22 cellular contexts compared by ENCODE assay signal in the genomic region with DNA sequence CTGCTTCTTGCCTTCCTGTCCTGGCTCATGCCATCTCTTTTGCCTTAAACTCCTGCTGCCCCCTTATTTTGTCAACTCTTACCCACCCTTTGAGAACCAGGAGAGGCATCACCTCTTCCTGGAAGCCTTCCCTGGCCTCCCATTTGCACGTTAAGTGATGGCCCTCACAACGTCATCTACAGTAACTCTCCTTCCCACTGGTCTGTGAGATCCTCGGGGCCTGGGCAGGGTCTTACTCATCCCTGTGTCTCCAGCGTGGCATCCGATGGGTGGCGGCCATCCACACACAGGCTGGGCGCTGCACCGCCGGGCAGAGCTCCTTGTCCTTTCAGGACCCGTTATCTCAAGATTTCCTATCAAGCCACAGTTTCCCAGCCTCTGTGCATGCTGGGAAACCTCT. TPM values are rescaled to one million over a fixed set of nuclear protein-coding genes. Genes with fewer than 3 reads are reported as not detected.
A peak's percentile ranks its signal among the peaks of the same experiment; 100 is the strongest.
DNase-seq lines count a peak whose midpoint lies in the region; ATAC-seq and TF ChIP-seq lines count a peak whose summit lies in the region.
"Had no signal": no experiment of that assay in that cellular context is flagged by ENCODE, and none has a peak within 500 bp of the region (broad histone marks: within the 10 kb centered on the region; RNA-seq: fewer than 3 reads in every experiment).

No MANE protein-coding gene starts in this region.

- no peak overlapping the region for H3K4me2 ChIP-seq in SK-N-SH

- DNase-seq in SK-N-SH, result peak; percentile 7
- DNase-seq in caudate nucleus (lab: John Stamatoyannopoulos, UW), result no peak
- DNase-seq in thoracic aorta (ENCODE audit: low spot score), result no peak
- no peak for DNase-seq in SHP77 (lab: John Stamatoyannopoulos, UW)
- DNase-seq: activated CD4-positive, alpha-beta T cell treated with anti-CD3 and anti-CD28 coated beads for 1 hour; activated naive CD8-positive, alpha-beta T cell treated with anti-CD3 and anti-CD28 coated beads, Interleukin-2, amount 50 U/mL, for 24 hours; foreskin keratinocyte; kidney; MM.1S; naive thymus-derived CD4-positive, alpha-beta T cell; NCI-H1436; NCI-H2171 treated with DMSO at 0.1 percent for 48 hours; NCI-H526 treated with DMSO at 0.1 percent for 48 hours; SW 1271; upper lobe of left lung had no signal

- H3K27ac ChIP-seq in SK-N-SH (ENCODE audit: low read depth in 2 of 2, low read length in 1 of 2) (no peak overlapping the region), caudate nucleus (ENCODE audit: low read depth, low read length) (peak overlapping the region; percentile 98), mucosa of rectum (ENCODE audit: low read depth in 2 of 2, low read length in 2 of 2) (peak overlapping the region in 1 of 2 donors; percentile 93), thoracic aorta (peak overlapping the region; percentile 87 to 88)
- H3K27ac ChIP-seq: foreskin keratinocyte, HL-60, ovary had no signal

- TF ChIP-seq CTCF in SK-N-SH (IDR thresholded peaks at IDR 0.05) (no peak), thoracic aorta (IDR thresholded peaks at IDR 0.05) (no peak)

- no peaks in the 10 kb centered on the region for H3K79me2 ChIP-seq in SK-N-SH (ENCODE audit: insufficient read depth)

- H3K9ac ChIP-seq in SK-N-SH (no peak overlapping the region), mucosa of rectum (ENCODE audit: low read depth in 1 of 2, low read length in 2 of 2) (peak overlapping the region; percentile 24 to 73)

- no peak overlapping the region for H2AFZ ChIP-seq in SK-N-SH (ENCODE audit: low read depth)

- CTCF ChIA-PET in SK-N-SH (lab: Yijun Ruan, JAX), result interaction anchor here (1.7 to 4.7 kb wide), 5 partner anchors 136 to 647 kb away, joined by 3 to 33 read pairs (median 9); no protein-coding TSS in a partner anchor

- ATAC-seq in thoracic aorta (ENCODE audit: insufficient number of reproducible peaks, low FRiP score, low read depth) (no peak), GM21825 (IDR thresholded peaks at IDR 0.05; ENCODE audit: unreplicated experiment) (no peak), GM18519 (IDR thresholded peaks at IDR 0.05; ENCODE audit: low FRiP score, unreplicated experiment) (no peak), HG03095 (IDR thresholded peaks at IDR 0.05; ENCODE audit: unreplicated experiment) (no peak)
- ATAC-seq: activated naive CD8-positive, alpha-beta T cell treated with anti-CD3 and anti-CD28 coated beads, Interleukin-2, amount 50 U/mL, for 24 hours; foreskin keratinocyte; naive thymus-derived CD4-positive, alpha-beta T cell; sciatic nerve had no signal

- H3K4me1 ChIP-seq in SK-N-SH (ENCODE audit: control insufficient read depth in 1 of 2, insufficient read depth in 2 of 2, low read depth in 1 of 2, low read length in 1 of 2) (peaks cover 4 to 64% of the 10 kb centered on the region in 2 experiments; a peak in 2 of 4 replicates), mucosa of rectum (ENCODE audit: control insufficient read depth in 2 of 2, insufficient read depth in 2 of 2, low read length in 2 of 2) (peaks cover 42 to 63% of the 10 kb centered on the region in 2 donors), thoracic aorta (ENCODE audit: control insufficient read depth in 1 of 2, low read depth in 2 of 2) (peaks cover 13 to 81% of the 10 kb centered on the region in 2 donors)
- H3K4me1 ChIP-seq: foreskin keratinocyte had no signal

- H4K20me1 ChIP-seq in SK-N-SH (ENCODE audit: insufficient read depth), result no peaks in the 10 kb centered on the region

- H3K36me3 ChIP-seq in SK-N-SH (replicated peaks in 1 of 2; ENCODE audit: control insufficient read depth in 1 of 2, insufficient read depth in 2 of 2, low read length in 1 of 2) (peaks cover 3 to 15% of the 10 kb centered on the region in 2 experiments), mucosa of rectum (ENCODE audit: control insufficient read depth in 2 of 2, insufficient read depth in 2 of 2, low read length in 2 of 2) (peaks cover 0 to 6% of the 10 kb centered on the region in 2 donors), thoracic aorta (no peaks in the 10 kb centered on the region)
- H3K36me3 ChIP-seq: ovary had no signal

- H3K9me2 ChIP-seq in SK-N-SH, result no peaks in the 10 kb centered on the region

- POLR2A ChIA-PET in SK-N-SH (lab: Yijun Ruan, JAX), result no interaction called here

- H3K27me3 ChIP-seq in SK-N-SH (ENCODE audit: insufficient read depth), result no peaks in the 10 kb centered on the region
- H3K27me3 ChIP-seq in mucosa of rectum (ENCODE audit: control insufficient read depth in 2 of 2, insufficient read depth in 2 of 2, low read length in 2 of 2), result peaks cover 0 to 1% of the 10 kb centered on the region in 2 donors
- H3K27me3 ChIP-seq in thoracic aorta (replicated peaks; ENCODE audit: insufficient read depth), result no peaks in the 10 kb centered on the region
- H3K27me3 ChIP-seq: foreskin keratinocyte, ovary, upper lobe of left lung had no signal

- H3K4me3 ChIP-seq in SK-N-SH (ENCODE audit: low read depth in 2 of 2, low read length in 1 of 2) (no peak overlapping the region), mucosa of rectum (ENCODE audit: low read length in 2 of 2) (peak overlapping the region; percentile 56 to 70), thoracic aorta (peak overlapping the region; percentile 58)
- H3K4me3 ChIP-seq: ovary, upper lobe of left lung had no signal

- TF ChIP-seq RAD21 in SK-N-SH (IDR thresholded peaks at IDR 0.05; ENCODE audit: low read length), result no peak

- 97% methylated on average over 10 of the region's 10 CpGs for WGBS in SK-N-SH (ENCODE audit: low lambda C conversion rate)

- no peak for TF ChIP-seq EP300 in SK-N-SH (IDR thresholded peaks at IDR 0.05; ENCODE audit: borderline replicate concordance in 1 of 2, low read depth in 1 of 2, low read length in 1 of 2)

- H3K9me3 ChIP-seq in SK-N-SH, result no peaks in the 10 kb centered on the region
- H3K9me3 ChIP-seq in mucosa of rectum (ENCODE audit: control insufficient read depth in 2 of 2, low read length in 2 of 2), result no peaks in the 10 kb centered on the region
- no peaks in the 10 kb centered on the region for H3K9me3 ChIP-seq in thoracic aorta
- H3K9me3 ChIP-seq: ovary, upper lobe of left lung had no signal

- H3F3A ChIP-seq in SK-N-SH (replicated peaks; ENCODE audit: insufficient read depth), result peaks cover 3% of the 10 kb centered on the region

TF ChIP-seq in SK-N-SH, 30 proteins besides CTCF, POLR2A, EP300 and RAD21:
- TF ChIP-seq, protein P1, sequence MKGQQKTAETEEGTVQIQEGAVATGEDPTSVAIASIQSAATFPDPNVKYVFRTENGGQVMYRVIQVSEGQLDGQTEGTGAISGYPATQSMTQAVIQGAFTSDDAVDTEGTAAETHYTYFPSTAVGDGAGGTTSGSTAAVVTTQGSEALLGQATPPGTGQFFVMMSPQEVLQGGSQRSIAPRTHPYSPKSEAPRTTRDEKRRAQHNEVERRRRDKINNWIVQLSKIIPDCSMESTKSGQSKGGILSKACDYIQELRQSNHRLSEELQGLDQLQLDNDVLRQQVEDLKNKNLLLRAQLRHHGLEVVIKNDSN (IDR thresholded peaks at IDR 0.05; ENCODE audit: borderline replicate concordance, low read depth), result no peak
- TF ChIP-seq, protein P2, sequence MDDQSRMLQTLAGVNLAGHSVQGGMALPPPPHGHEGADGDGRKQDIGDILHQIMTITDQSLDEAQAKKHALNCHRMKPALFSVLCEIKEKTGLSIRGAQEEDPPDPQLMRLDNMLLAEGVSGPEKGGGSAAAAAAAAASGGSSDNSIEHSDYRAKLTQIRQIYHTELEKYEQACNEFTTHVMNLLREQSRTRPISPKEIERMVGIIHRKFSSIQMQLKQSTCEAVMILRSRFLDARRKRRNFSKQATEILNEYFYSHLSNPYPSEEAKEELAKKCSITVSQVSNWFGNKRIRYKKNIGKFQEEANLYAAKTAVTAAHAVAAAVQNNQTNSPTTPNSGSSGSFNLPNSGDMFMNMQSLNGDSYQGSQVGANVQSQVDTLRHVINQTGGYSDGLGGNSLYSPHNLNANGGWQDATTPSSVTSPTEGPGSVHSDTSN (IDR thresholded peaks at IDR 0.05), result no peak
- TF ChIP-seq GATA2 (CRISPR knock-in tag; IDR thresholded peaks at IDR 0.05), result no peak
- no peak for TF ChIP-seq YY1 (IDR thresholded peaks at IDR 0.05; ENCODE audit: low read depth)
- TF ChIP-seq GABPA (IDR thresholded peaks at IDR 0.05; ENCODE audit: low read depth), result no peak
- TF ChIP-seq NRF1 (IDR thresholded peaks at IDR 0.05; ENCODE audit: low read depth, low read length), result no peak
- TF ChIP-seq RXRA (IDR thresholded peaks at IDR 0.05; ENCODE audit: borderline replicate concordance, low read depth), result no peak
- no peak for TF ChIP-seq FOXM1 (IDR thresholded peaks at IDR 0.05; ENCODE audit: low read depth)

RNA-seq across cellular contexts. Expression of a gene that starts 16.8 kb away (rescaled TPM):
- polyA plus RNA-seq in SK-N-SH (2012; rRNA removed), result 0.02 TPM in 1 of 2 replicates, not detected in the other
- polyA plus RNA-seq in SK-N-SH (2012; cell fraction: cytosol; rRNA removed), result not detected in 2 replicates
- 0.02 TPM in 1 of 2 replicates, not detected in the other for polyA plus RNA-seq in SK-N-SH (2012; cell fraction: nucleus; rRNA removed)
- total RNA-seq in thoracic aorta, result 10 to 100 TPM in 1 of 2 donors, 1 to 10 TPM in 1; 8.7 to 12.3 TPM

Comparison
In these comparisons a context has a peak if more than half of its experiments do, and no peak if none do; other contexts are left out.
1. H3K27ac ChIP-seq: peak in caudate nucleus (single experiment) and thoracic aorta (2 of 2); none in SK-N-SH (0 of 2).
2. H3K4me3 ChIP-seq: peak in mucosa of rectum (2 of 2) and thoracic aorta (single experiment); none in SK-N-SH (0 of 2).